13 cellular contexts compared by ENCODE assay signal in the genomic region with DNA sequence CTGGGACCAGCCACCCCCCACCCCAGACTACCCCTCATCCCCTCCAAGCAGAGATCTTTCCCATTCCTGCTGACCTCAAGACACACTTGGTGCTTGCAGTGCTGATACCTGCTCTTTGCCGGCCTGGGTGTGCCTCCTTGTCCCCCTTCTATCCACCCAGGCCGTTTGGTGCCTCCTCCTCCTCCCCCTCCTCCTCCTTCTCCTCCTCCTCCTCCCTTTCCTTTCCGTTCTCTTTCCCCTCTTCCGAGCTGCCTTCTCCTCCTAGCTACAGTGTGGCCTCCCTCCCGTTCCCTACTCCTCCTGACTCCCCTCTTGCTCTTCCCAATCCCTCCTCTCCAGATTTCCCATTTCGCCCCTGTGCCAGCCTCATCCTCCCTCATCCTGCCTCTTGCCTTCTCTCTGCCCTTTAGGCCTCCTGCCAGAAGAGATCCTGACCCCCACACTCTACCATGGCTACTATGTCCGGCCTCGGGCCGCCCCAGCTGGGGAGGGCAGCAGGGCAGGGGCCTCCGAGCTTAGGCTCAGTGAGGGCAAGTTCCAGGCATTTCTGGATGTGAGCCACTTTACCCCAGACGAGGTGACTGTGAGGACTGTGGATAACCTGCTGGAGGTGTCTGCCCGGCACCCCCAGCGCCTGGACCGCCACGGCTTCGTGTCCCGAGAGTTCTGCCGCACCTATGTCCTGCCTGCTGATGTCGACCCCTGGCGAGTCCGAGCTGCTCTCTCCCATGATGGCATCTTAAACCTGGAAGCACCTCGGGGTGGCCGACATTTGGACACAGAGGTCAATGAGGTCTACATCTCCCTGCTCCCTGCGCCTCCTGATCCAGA. TPM values are rescaled to one million over a fixed set of nuclear protein-coding genes. Genes with fewer than 3 reads are reported as not detected.
A peak's percentile ranks its signal among the peaks of the same experiment; 100 is the strongest.
DNase-seq lines count a peak whose midpoint lies in the region; ATAC-seq and TF ChIP-seq lines count a peak whose summit lies in the region.
"Had no signal": no experiment of that assay in that cellular context is flagged by ENCODE, and none has a peak within 500 bp of the region (broad histone marks: within the 10 kb centered on the region; RNA-seq: fewer than 3 reads in every experiment).

No MANE protein-coding gene starts in this region.

- H3K4me3 Mint-ChIP-seq in MCF 10A (ENCODE audit: unreplicated experiment) = no peak overlapping the region
- H3K4me3 Mint-ChIP-seq in CD4-positive, alpha-beta T cell = no peak overlapping the region
- H3K4me3 Mint-ChIP-seq in activated T-helper 1 cell treated with anti-CD3 and anti-CD28 coated beads, Interleukin-12 subunit alpha, Interleukin-12 subunit beta, Interleukin-2, Interleukin-4 antibody, amounts not matched to agents 30 ng/mL and 10 ng/mL and 1 ng/mL, durations not matched to agents 14 hours and 24 hours and 36 hours = no peak overlapping the region
- H3K4me3 Mint-ChIP-seq: activated naive CD8-positive, alpha-beta T cell treated with anti-CD3 and anti-CD28 coated beads for 36 hours had no signal

- no peaks in the 10 kb centered on the region for H3K9me3 ChIP-seq in breast epithelium
- no peaks in the 10 kb centered on the region for H3K9me3 ChIP-seq in right atrium auricular region
- no peaks in the 10 kb centered on the region for H3K9me3 ChIP-seq in parathyroid adenoma (ENCODE audit: control insufficient read depth, low read length)
- H3K9me3 ChIP-seq in aorta (ENCODE audit: control insufficient read depth, low read length) = no peaks in the 10 kb centered on the region
- H3K9me3 ChIP-seq in CD4-positive, alpha-beta T cell (ENCODE audit: control insufficient read depth, low read length) = no peaks in the 10 kb centered on the region

- no peak for DNase-seq in breast epithelium (ENCODE audit: low spot score in 2 of 2)
- no peak for DNase-seq in MCF 10A (ENCODE audit: unreplicated experiment)
- DNase-seq in right atrium auricular region (ENCODE audit: low spot score) = no peak
- peak; percentile 62 to 73 for DNase-seq in aorta
- DNase-seq in CD4-positive, alpha-beta T cell = no peak
- DNase-seq in epidermal melanocyte (ENCODE audit: insufficient read length, low spot score) = no peak
- DNase-seq in activated T-helper 1 cell treated with anti-CD3 and anti-CD28 coated beads, Interleukin-12 subunit alpha, Interleukin-12 subunit beta, Interleukin-2, Interleukin-4 antibody, amounts not matched to agents 30 ng/mL and 10 ng/mL and 1 ng/mL, durations not matched to agents 14 hours and 24 hours and 36 hours (ENCODE audit: low spot score) = no peak
- DNase-seq: activated CD4-positive, alpha-beta T cell treated with anti-CD3 and anti-CD28 coated beads, Interleukin-2, amount 50 U/mL, for 4 hours; activated naive CD8-positive, alpha-beta T cell treated with anti-CD3 and anti-CD28 coated beads for 36 hours; NCI-H2081 treated with DMSO at 0.1 percent for 48 hours had no signal

- H3K36me3 Mint-ChIP-seq in MCF 10A (ENCODE audit: insufficient read depth, unreplicated experiment) = no peaks in the 10 kb centered on the region
- H3K36me3 Mint-ChIP-seq in CD4-positive, alpha-beta T cell (ENCODE audit: low read depth) = no peaks in the 10 kb centered on the region
- H3K36me3 Mint-ChIP-seq in activated T-helper 1 cell treated with anti-CD3 and anti-CD28 coated beads, Interleukin-12 subunit alpha, Interleukin-12 subunit beta, Interleukin-2, Interleukin-4 antibody, amounts not matched to agents 30 ng/mL and 10 ng/mL and 1 ng/mL, durations not matched to agents 14 hours and 24 hours and 36 hours (ENCODE audit: low read depth) = no peaks in the 10 kb centered on the region
- H3K36me3 Mint-ChIP-seq: activated naive CD8-positive, alpha-beta T cell treated with anti-CD3 and anti-CD28 coated beads for 36 hours had no signal

- peaks cover 21% of the 10 kb centered on the region for H3K4me1 Mint-ChIP-seq in MCF 10A (ENCODE audit: insufficient read depth, unreplicated experiment)
- H3K4me1 Mint-ChIP-seq in CD4-positive, alpha-beta T cell (ENCODE audit: low read depth) = no peaks in the 10 kb centered on the region
- no peaks in the 10 kb centered on the region for H3K4me1 Mint-ChIP-seq in activated T-helper 1 cell treated with anti-CD3 and anti-CD28 coated beads, Interleukin-12 subunit alpha, Interleukin-12 subunit beta, Interleukin-2, Interleukin-4 antibody, amounts not matched to agents 30 ng/mL and 10 ng/mL and 1 ng/mL, durations not matched to agents 14 hours and 24 hours and 36 hours (ENCODE audit: low read depth)

- peak overlapping the region; percentile 61 to 78 (median 63) for H3K4me3 ChIP-seq in breast epithelium
- peak overlapping the region; percentile 66 to 75 for H3K4me3 ChIP-seq in right atrium auricular region
- H3K4me3 ChIP-seq in parathyroid adenoma (ENCODE audit: low read depth, low read length) = peak overlapping the region; percentile 16
- H3K4me3 ChIP-seq in aorta (ENCODE audit: low read length in 2 of 2) = peak overlapping the region; percentile 64 to 79

- TF ChIP-seq POLR2A in breast epithelium (IDR thresholded peaks at IDR 0.05) = no peak

- no peak overlapping the region for H3K4me2 ChIP-seq in parathyroid adenoma (ENCODE audit: low read length)

- H3K9ac ChIP-seq in parathyroid adenoma = no peak overlapping the region

- H3K79me2 ChIP-seq in parathyroid adenoma = no peaks in the 10 kb centered on the region

- 2 to 4% methylated on average over 22 to 24 of the region's 24 CpGs for WGBS in aorta, 2 donors

- H3K36me3 ChIP-seq in breast epithelium = no peaks in the 10 kb centered on the region
- H3K36me3 ChIP-seq in right atrium auricular region = peaks cover 30% of the 10 kb centered on the region
- no peaks in the 10 kb centered on the region for H3K36me3 ChIP-seq in parathyroid adenoma (ENCODE audit: control insufficient read depth, insufficient read depth, low read length)
- H3K36me3 ChIP-seq in aorta (ENCODE audit: control insufficient read depth in 1 of 2, insufficient read depth in 2 of 2, low read length in 1 of 2) = peaks cover 0 to 3% of the 10 kb centered on the region in 2 donors

- no peaks in the 10 kb centered on the region for H3K27me3 Mint-ChIP-seq in MCF 10A (ENCODE audit: insufficient read depth, unreplicated experiment)
- H3K27me3 Mint-ChIP-seq in CD4-positive, alpha-beta T cell = peaks cover 74% of the 10 kb centered on the region
- H3K27me3 Mint-ChIP-seq in activated T-helper 1 cell treated with anti-CD3 and anti-CD28 coated beads, Interleukin-12 subunit alpha, Interleukin-12 subunit beta, Interleukin-2, Interleukin-4 antibody, amounts not matched to agents 30 ng/mL and 10 ng/mL and 1 ng/mL, durations not matched to agents 14 hours and 24 hours and 36 hours (ENCODE audit: insufficient read depth) = peaks cover 47% of the 10 kb centered on the region

- H3K27ac Mint-ChIP-seq in MCF 10A (ENCODE audit: low read depth, unreplicated experiment) = no peak overlapping the region
- no peak overlapping the region for H3K27ac Mint-ChIP-seq in CD4-positive, alpha-beta T cell
- H3K27ac Mint-ChIP-seq in activated T-helper 1 cell treated with anti-CD3 and anti-CD28 coated beads, Interleukin-12 subunit alpha, Interleukin-12 subunit beta, Interleukin-2, Interleukin-4 antibody, amounts not matched to agents 30 ng/mL and 10 ng/mL and 1 ng/mL, durations not matched to agents 14 hours and 24 hours and 36 hours = no peak overlapping the region
- H3K27ac Mint-ChIP-seq: activated naive CD8-positive, alpha-beta T cell treated with anti-CD3 and anti-CD28 coated beads for 36 hours had no signal

- peak; percentile 59 for ATAC-seq in aorta (ENCODE audit: low FRiP score)
- ATAC-seq in CD4-positive, alpha-beta T cell (ENCODE audit: poor library complexity) = no peak

- intact Hi-C loops in breast epithelium (cut with DNase I; ENCODE audit: low total_unique reads) = no loop called here
- intact Hi-C loops in MCF 10A (cut with micrococcal nuclease) = no loop called here
- intact Hi-C loops in aorta (cut with DNase I) = loop anchor here in 1 of 2 donors (2.0 kb wide), 1 partner anchor 34 kb away; a partner anchor contains a TSS
- intact Hi-C loops in CD4-positive, alpha-beta T cell (cut with DNase I, micrococcal nuclease) = no loop called here
- intact Hi-C loops in activated T-helper 1 cell treated with anti-CD3 and anti-CD28 coated beads, Interleukin-12 subunit alpha, Interleukin-12 subunit beta, Interleukin-2, Interleukin-4 antibody, amounts not matched to agents 30 ng/mL and 10 ng/mL and 1 ng/mL, durations not matched to agents 14 hours and 24 hours and 36 hours (cut with micrococcal nuclease) = no loop called here

- peak overlapping the region; percentile 11 for H2AFZ ChIP-seq in parathyroid adenoma

- H3K9me3 Mint-ChIP-seq in MCF 10A (ENCODE audit: unreplicated experiment) = no peaks in the 10 kb centered on the region
- no peaks in the 10 kb centered on the region for H3K9me3 Mint-ChIP-seq in CD4-positive, alpha-beta T cell
- no peaks in the 10 kb centered on the region for H3K9me3 Mint-ChIP-seq in activated T-helper 1 cell treated with anti-CD3 and anti-CD28 coated beads, Interleukin-12 subunit alpha, Interleukin-12 subunit beta, Interleukin-2, Interleukin-4 antibody, amounts not matched to agents 30 ng/mL and 10 ng/mL and 1 ng/mL, durations not matched to agents 14 hours and 24 hours and 36 hours
- H3K9me3 Mint-ChIP-seq: activated naive CD8-positive, alpha-beta T cell treated with anti-CD3 and anti-CD28 coated beads for 36 hours had no signal

- CTCF ChIA-PET in MCF 10A (lab: Yijun Ruan, JAX) = interaction anchor here (0.7 to 1.9 kb wide), 3 partner anchors 16 to 69 kb away, joined by 3 to 9 read pairs (median 3); no protein-coding TSS in a partner anchor
- CTCF ChIA-PET in CD4-positive, alpha-beta T cell (lab: Charles Lee) = no interaction called here

- H3K4me1 ChIP-seq in breast epithelium (no peaks in the 10 kb centered on the region), right atrium auricular region (peaks cover 0 to 12% of the 10 kb centered on the region in 2 donors), parathyroid adenoma (peaks cover 26% of the 10 kb centered on the region), aorta (ENCODE audit: control insufficient read depth in 1 of 2, insufficient read depth in 2 of 2, low read length in 2 of 2) (peaks cover 0 to 6% of the 10 kb centered on the region in 2 donors)

- H3K27ac ChIP-seq in breast epithelium (peak overlapping the region; percentile 96 to 97), right atrium auricular region (peak overlapping the region; percentile 98 to 100), parathyroid adenoma (peak overlapping the region; percentile 57), aorta (ENCODE audit: low read depth in 1 of 2, low read length in 2 of 2) (peak overlapping the region; percentile 94 to 99)
- no peak overlapping the region for H3K27ac ChIP-seq in CD4-positive, alpha-beta T cell (ENCODE audit: low read depth, low read length)
- H3K27ac ChIP-seq: 22Rv1 had no signal

- POLR2A ChIA-PET in MCF 10A (lab: Yijun Ruan, JAX) = interaction anchor here (0.6 to 4.6 kb wide), 4 partner anchors 13 to 34 kb away, joined by 3 to 41 read pairs (median 8); a partner anchor contains a TSS
- POLR2A ChIA-PET in CD4-positive, alpha-beta T cell (lab: Charles Lee) = no interaction called here

- BruUV-seq in MCF 10A (replicated peaks; lab: Mats Ljungman, UMichigan) = no TSS peak

- H3K27me3 ChIP-seq in breast epithelium (no peaks in the 10 kb centered on the region), right atrium auricular region (no peaks in the 10 kb centered on the region), parathyroid adenoma (ENCODE audit: control insufficient read depth, insufficient read depth, low read length) (no peaks in the 10 kb centered on the region), aorta (ENCODE audit: control insufficient read depth in 1 of 2, insufficient read depth in 2 of 2, low read length in 1 of 2) (no peaks in the 10 kb centered on the region)
- H3K27me3 ChIP-seq in CD4-positive, alpha-beta T cell (ENCODE audit: control insufficient read depth, insufficient read depth, low read length) = peaks cover 39% of the 10 kb centered on the region

- TF ChIP-seq CTCF in breast epithelium (IDR thresholded peaks at IDR 0.05) = no peak
- TF ChIP-seq CTCF in MCF 10A (IDR thresholded peaks at IDR 0.05; ENCODE audit: unreplicated experiment) = no peak
- no peak for TF ChIP-seq CTCF in right atrium auricular region (IDR thresholded peaks at IDR 0.05)
- TF ChIP-seq CTCF in parathyroid adenoma (IDR thresholded peaks at IDR 0.05) = no peak
- TF ChIP-seq CTCF in CD4-positive, alpha-beta T cell (IDR thresholded peaks at IDR 0.05) = no peak

RNA-seq across cellular contexts. Expression of a gene that starts 0.7 kb away (rescaled TPM):
- total RNA-seq in breast epithelium = 1 to 10 TPM in 2 of 3 donors, under 1 TPM in 1; 0.98 to 2.1 (median 1.2) TPM
- 0.23 TPM in 1 of 2 replicates, not detected in the other for total RNA-seq in MCF 10A (2022)
- total RNA-seq in right atrium auricular region = 10 to 100 TPM in 1 of 2 donors, 1 to 10 TPM in 1; 5.5 to 13.0 TPM
- total RNA-seq in aorta = 10 to 100 TPM; 18.1 to 24.8 TPM
- 10 to 100 TPM; 13.8 to 60.2 TPM for polyA plus RNA-seq in aorta
- total RNA-seq in CD4-positive, alpha-beta T cell = not detected
- not detected in 2 replicates for total RNA-seq in activated T-helper 1 cell treated with anti-CD3 and anti-CD28 coated beads, Interleukin-12 subunit alpha, Interleukin-12 subunit beta, Interleukin-2, Interleukin-4 antibody, amounts not matched to agents 30 ng/mL and 10 ng/mL and 1 ng/mL, durations not matched to agents 14 hours and 24 hours and 36 hours
- total RNA-seq: activated naive CD8-positive, alpha-beta T cell treated with anti-CD3 and anti-CD28 coated beads for 36 hours had no signal
- polyA plus RNA-seq: neural cell had no signal

RNA-seq across cellular contexts. Expression of a gene that starts 1.7 kb away (rescaled TPM):
- total RNA-seq in breast epithelium (100 to 1,000 TPM; 132 to 299 (median 271) TPM), MCF 10A (2022) (1.2 and 2.5 TPM in 2 replicates), right atrium auricular region (1,000 to 10,000 TPM; 2,961 to 3,608 TPM), aorta (1,000 to 10,000 TPM in 1 of 2 donors, 100 to 1,000 TPM in 1; 323 to 2,347 TPM)
- 100 to 1,000 TPM; 483 to 702 TPM for polyA plus RNA-seq in aorta
- not detected for total RNA-seq in CD4-positive, alpha-beta T cell
- not detected in 2 replicates for total RNA-seq in activated T-helper 1 cell treated with anti-CD3 and anti-CD28 coated beads, Interleukin-12 subunit alpha, Interleukin-12 subunit beta, Interleukin-2, Interleukin-4 antibody, amounts not matched to agents 30 ng/mL and 10 ng/mL and 1 ng/mL, durations not matched to agents 14 hours and 24 hours and 36 hours
- total RNA-seq: activated naive CD8-positive, alpha-beta T cell treated with anti-CD3 and anti-CD28 coated beads for 36 hours had no signal
- polyA plus RNA-seq: neural cell had no signal

RNA-seq across cellular contexts. Expression of a gene that starts 5.5 kb away (rescaled TPM):
- total RNA-seq in breast epithelium (10 to 100 TPM in 2 of 3 donors, 1 to 10 TPM in 1; 7.5 to 40.5 (median 19.0) TPM), MCF 10A (2022) (1.3 and 2.0 TPM in 2 replicates), right atrium auricular region (1 to 10 TPM; 1.5 to 8.3 TPM), aorta (1 to 10 TPM; 2.7 to 5.2 TPM)
- polyA plus RNA-seq in aorta = 1 to 10 TPM; 5.3 to 5.6 TPM
- not detected for total RNA-seq in CD4-positive, alpha-beta T cell
- total RNA-seq in activated T-helper 1 cell treated with anti-CD3 and anti-CD28 coated beads, Interleukin-12 subunit alpha, Interleukin-12 subunit beta, Interleukin-2, Interleukin-4 antibody, amounts not matched to agents 30 ng/mL and 10 ng/mL and 1 ng/mL, durations not matched to agents 14 hours and 24 hours and 36 hours = not detected in 2 replicates
- total RNA-seq: activated naive CD8-positive, alpha-beta T cell treated with anti-CD3 and anti-CD28 coated beads for 36 hours had no signal
- polyA plus RNA-seq: neural cell had no signal

RNA-seq across cellular contexts. Expression of a gene that starts 23.9 kb away (rescaled TPM):
- 10 to 100 TPM; 38.9 to 53.9 (median 45.2) TPM for total RNA-seq in breast epithelium
- total RNA-seq in MCF 10A (2022) = 21.0 and 47.3 TPM in 2 replicates
- total RNA-seq in right atrium auricular region = 10 to 100 TPM; 25.7 to 50.9 TPM
- 10 to 100 TPM; 54.4 to 61.8 TPM for total RNA-seq in aorta
- 10 to 100 TPM; 29.8 to 33.0 TPM for polyA plus RNA-seq in aorta
- under 1 TPM; 0.78 to 0.85 TPM for total RNA-seq in CD4-positive, alpha-beta T cell
- total RNA-seq in activated T-helper 1 cell treated with anti-CD3 and anti-CD28 coated beads, Interleukin-12 subunit alpha, Interleukin-12 subunit beta, Interleukin-2, Interleukin-4 antibody, amounts not matched to agents 30 ng/mL and 10 ng/mL and 1 ng/mL, durations not matched to agents 14 hours and 24 hours and 36 hours = 15.2 and 16.0 TPM in 2 replicates

RNA-seq across cellular contexts. Expression of a gene that starts 33.9 kb away (rescaled TPM):
- 10 to 100 TPM; 29.6 to 35.1 (median 31.2) TPM for total RNA-seq in breast epithelium
- 33.6 and 38.3 TPM in 2 replicates for total RNA-seq in MCF 10A (2022)
- 10 to 100 TPM; 27.7 to 40.9 TPM for total RNA-seq in right atrium auricular region
- 10 to 100 TPM in 1 of 2 donors, 1 to 10 TPM in 1; 6.6 to 15.2 TPM for total RNA-seq in aorta
- 10 to 100 TPM; 11.5 to 22.0 TPM for polyA plus RNA-seq in aorta
- total RNA-seq in CD4-positive, alpha-beta T cell = 10 to 100 TPM; 18.7 to 21.0 TPM
- 17.7 and 22.3 TPM in 2 replicates for total RNA-seq in activated T-helper 1 cell treated with anti-CD3 and anti-CD28 coated beads, Interleukin-12 subunit alpha, Interleukin-12 subunit beta, Interleukin-2, Interleukin-4 antibody, amounts not matched to agents 30 ng/mL and 10 ng/mL and 1 ng/mL, durations not matched to agents 14 hours and 24 hours and 36 hours

Comparison
In these comparisons a context has a peak if more than half of its experiments do, and no peak if none do; other contexts are left out.
1. RNA of a gene that starts 1.7 kb away (total RNA-seq): 2,961 to 3,608 TPM in right atrium auricular region, 323 to 2,347 TPM in aorta and 132 to 299 TPM in breast epithelium; 1.2 to 2.5 TPM in MCF 10A, not detected in CD4-positive, alpha-beta T cell and not detected in activated T-helper 1 cell treated with anti-CD3 and anti-CD28 coated beads, Interleukin-12 subunit alpha, Interleukin-12 subunit beta, Interleukin-2, Interleukin-4 antibody, amounts not matched to agents 30 ng/mL and 10 ng/mL and 1 ng/mL, durations not matched to agents 14 hours and 24 hours and 36 hours; every median in the first group is over 10 times any median in the second.
2. DNase-seq: peak in aorta (2 of 2); none in breast epithelium (0 of 2), MCF 10A (single experiment), right atrium auricular region (single experiment), CD4-positive, alpha-beta T cell (0 of 10), epidermal melanocyte (single experiment) and activated T-helper 1 cell treated with anti-CD3 and anti-CD28 coated beads, Interleukin-12 subunit alpha, Interleukin-12 subunit beta, Interleukin-2, Interleukin-4 antibody, amounts not matched to agents 30 ng/mL and 10 ng/mL and 1 ng/mL, durations not matched to agents 14 hours and 24 hours and 36 hours (single experiment).
3. H3K4me3 ChIP-seq: peak in every context shown above with its lines; median percentile 72 in aorta; 70 in right atrium auricular region; 63 in breast epithelium; 16 in parathyroid adenoma.